In the genomic region with DNA sequence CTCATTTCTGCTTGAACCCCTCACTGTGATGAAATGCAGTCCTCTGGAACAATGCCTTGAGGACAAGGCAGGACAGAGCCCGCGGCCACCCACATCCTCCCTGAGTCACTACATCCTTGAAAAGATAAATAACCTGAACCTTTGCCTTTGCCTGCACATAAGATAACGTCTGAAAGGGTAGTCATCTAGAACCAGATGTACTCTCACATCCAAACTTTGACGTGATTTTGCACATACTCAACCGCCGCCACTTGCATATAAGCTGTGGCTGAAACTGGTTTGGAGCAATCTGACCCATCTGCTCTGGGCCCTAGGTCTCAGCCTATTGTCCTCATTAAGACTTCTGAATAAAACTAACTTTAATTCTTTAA, we compare ENCODE assay signal across 9 cellular contexts.
DNase-seq lines count a peak whose midpoint lies in the region; ATAC-seq and TF ChIP-seq lines count a peak whose summit lies in the region.
"Had no signal": no experiment of that assay in that cellular context is flagged by ENCODE, and none has a peak within 500 bp of the region (broad histone marks: within the 10 kb centered on the region; RNA-seq: fewer than 3 reads in every experiment).

No MANE protein-coding gene starts in this region.

- TF ChIP-seq POLR2A in tibial nerve (IDR thresholded peaks at IDR 0.05) = no peak

- H3K4me2 ChIP-seq in osteoblast (ENCODE audit: insufficient read depth, low read length) = peak overlapping the region; percentile 5

- no peak overlapping the region for H3K4me3 ChIP-seq in osteoblast (ENCODE audit: insufficient read depth, low read length)
- no peak overlapping the region for H3K4me3 ChIP-seq in tibial nerve
- H3K4me3 ChIP-seq: upper lobe of left lung had no signal

- no peaks in the 10 kb centered on the region for H3K36me3 ChIP-seq in osteoblast (ENCODE audit: insufficient read depth, low read length)
- H3K36me3 ChIP-seq in tibial nerve = no peaks in the 10 kb centered on the region
- H3K36me3 ChIP-seq: upper lobe of left lung had no signal

- DNase-seq in activated CD4-positive, alpha-beta T cell treated with anti-CD3 and anti-CD28 coated beads for 48 hours = peak; percentile 28
- no peak for DNase-seq in activated CD4-positive, alpha-beta T cell treated with anti-CD3 and anti-CD28 coated beads, Interleukin-2, amount 50 U/mL, for 4 hours
- peak; percentile 24 for DNase-seq in activated CD8-positive, alpha-beta T cell treated with anti-CD3 and anti-CD28 coated beads for 36 hours
- DNase-seq in osteoblast (ENCODE audit: insufficient read length, low spot score, missing footprints) (peak; percentile 68), AML-193 (lab: John Stamatoyannopoulos, UW) (no peak), tibial nerve (ENCODE audit: low spot score in 2 of 2) (no peak), NCI-H1694 (lab: John Stamatoyannopoulos, UW) (no peak)

- peaks cover 9% of the 10 kb centered on the region for H3K4me1 ChIP-seq in osteoblast (ENCODE audit: insufficient read depth, low read length)
- no peaks in the 10 kb centered on the region for H3K4me1 ChIP-seq in tibial nerve

- CTCF ChIA-PET in activated CD8-positive, alpha-beta T cell treated with anti-CD3 and anti-CD28 coated beads for 36 hours (lab: Charles Lee) = no interaction called here

- no peaks in the 10 kb centered on the region for H4K20me1 ChIP-seq in osteoblast (ENCODE audit: insufficient read depth, low read length)

- H3K27me3 Mint-ChIP-seq in activated CD8-positive, alpha-beta T cell treated with anti-CD3 and anti-CD28 coated beads for 36 hours = peaks cover 5% of the 10 kb centered on the region

- no peak for TF ChIP-seq CTCF in activated CD8-positive, alpha-beta T cell treated with anti-CD3 and anti-CD28 coated beads for 36 hours (IDR thresholded peaks at IDR 0.05)
- no peak for TF ChIP-seq CTCF in osteoblast (IDR thresholded peaks at IDR 0.05; ENCODE audit: extremely low read depth, low read depth, low read length)
- no peak for TF ChIP-seq CTCF in tibial nerve (IDR thresholded peaks at IDR 0.05)

- no peak overlapping the region for H3K27ac Mint-ChIP-seq in activated CD8-positive, alpha-beta T cell treated with anti-CD3 and anti-CD28 coated beads for 36 hours

- H3K36me3 Mint-ChIP-seq in activated CD8-positive, alpha-beta T cell treated with anti-CD3 and anti-CD28 coated beads for 36 hours (ENCODE audit: low read depth) = no peaks in the 10 kb centered on the region

- POLR2A ChIA-PET in activated CD8-positive, alpha-beta T cell treated with anti-CD3 and anti-CD28 coated beads for 36 hours (lab: Charles Lee) = no interaction called here

- no peaks in the 10 kb centered on the region for H3K9me3 Mint-ChIP-seq in activated CD8-positive, alpha-beta T cell treated with anti-CD3 and anti-CD28 coated beads for 36 hours

- H3K4me1 Mint-ChIP-seq in activated CD8-positive, alpha-beta T cell treated with anti-CD3 and anti-CD28 coated beads for 36 hours (ENCODE audit: low read depth) = peaks cover 4% of the 10 kb centered on the region

- no peaks in the 10 kb centered on the region for H3K79me2 ChIP-seq in osteoblast (ENCODE audit: insufficient read depth, low read length)

- H3K27ac ChIP-seq in osteoblast (ENCODE audit: low read depth, low read length) = no peak overlapping the region
- H3K27ac ChIP-seq in tibial nerve = no peak overlapping the region

- intact Hi-C loops in activated CD8-positive, alpha-beta T cell treated with anti-CD3 and anti-CD28 coated beads for 36 hours (cut with micrococcal nuclease) = no loop called here

- H3K9me3 ChIP-seq in osteoblast (ENCODE audit: low read depth, low read length) (no peaks in the 10 kb centered on the region), tibial nerve (no peaks in the 10 kb centered on the region)
- H3K9me3 ChIP-seq: upper lobe of left lung had no signal

- H3K4me3 Mint-ChIP-seq in activated CD8-positive, alpha-beta T cell treated with anti-CD3 and anti-CD28 coated beads for 36 hours = no peak overlapping the region

- peak; percentile 75 for ATAC-seq in HG03095 (IDR thresholded peaks at IDR 0.05; ENCODE audit: unreplicated experiment)
- ATAC-seq in activated CD8-positive, alpha-beta T cell treated with anti-CD3 and anti-CD28 coated beads for 36 hours = peak; percentile 39

- no peak overlapping the region for H2AFZ ChIP-seq in osteoblast (ENCODE audit: low read length)

- no peak for TF ChIP-seq EP300 in tibial nerve (IDR thresholded peaks at IDR 0.05)

- 68 to 71% methylated on average over 6 of the region's 6 CpGs for WGBS in tibial nerve, 2 donors

- no peaks in the 10 kb centered on the region for H3K27me3 ChIP-seq in osteoblast (ENCODE audit: insufficient read depth, low read length)
- H3K27me3 ChIP-seq in tibial nerve = no peaks in the 10 kb centered on the region
- H3K27me3 ChIP-seq: upper lobe of left lung had no signal

Comparison
In these comparisons a context has a peak if more than half of its experiments do, and no peak if none do; other contexts are left out.
1. DNase-seq: peak in activated CD4-positive, alpha-beta T cell treated with anti-CD3 and anti-CD28 coated beads for 48 hours (single experiment), activated CD8-positive, alpha-beta T cell treated with anti-CD3 and anti-CD28 coated beads for 36 hours (single experiment) and osteoblast (single experiment); none in activated CD4-positive, alpha-beta T cell treated with anti-CD3 and anti-CD28 coated beads, Interleukin-2, amount 50 U/mL, for 4 hours (0 of 2), AML-193 (0 of 2), tibial nerve (0 of 2) and NCI-H1694 (single experiment).